29 cellular contexts compared by ENCODE assay signal in genomic region chr11:112103446-112103845, GRCh38. TPM values are rescaled to one million over a fixed set of nuclear protein-coding genes. Genes with fewer than 3 reads are reported as not detected.
DNase-seq lines count a peak whose midpoint lies in the region; ATAC-seq, FAIRE-seq and TF ChIP-seq lines count a peak whose summit lies in the region.
"Had no signal": no experiment of that assay in that cellular context is flagged by ENCODE, and none has a peak within 500 bp of the region (broad histone marks: within the 10 kb centered on the region; RNA-seq: fewer than 3 reads in every experiment).

No MANE protein-coding gene starts in this region.

- CTCF ChIA-PET in PC-3 (lab: Charles Lee), result no interaction called here

- H3K4me1 ChIP-seq in esophagus squamous epithelium, result peaks cover 0 to 25% (median 0%) of the 10 kb centered on the region in 3 donors
- H3K4me1 ChIP-seq in PC-3 (ENCODE audit: insufficient read depth, low read length), result peaks cover 11% of the 10 kb centered on the region; the same call in 1 of the 2 replicates
- H3K4me1 ChIP-seq: Caco-2, SJCRH30 had no signal

- BruUV-seq in PC-3 (replicated peaks; lab: Mats Ljungman, UMichigan), result no TSS peak

- WGBS in esophagus squamous epithelium, 2 donors, result 74 to 77% methylated on average over 6 of the region's 6 CpGs

- TF ChIP-seq CTCF in D721Med (IDR thresholded peaks at IDR 0.05; ENCODE audit: insufficient read depth, missing control alignments), result no peak
- TF ChIP-seq CTCF in esophagus squamous epithelium (IDR thresholded peaks at IDR 0.05), result no peak
- no peak for TF ChIP-seq CTCF in PC-3 (conservative IDR thresholded peaks at IDR 0.05; ENCODE audit: low read depth, low read length)

- no peak for TF ChIP-seq POLR2A in esophagus squamous epithelium (IDR thresholded peaks at IDR 0.05)

- no peaks in the 10 kb centered on the region for H3K9me3 ChIP-seq in esophagus squamous epithelium
- H3K9me3 ChIP-seq in PC-3 (ENCODE audit: low read length), result no peaks in the 10 kb centered on the region
- H3K9me3 ChIP-seq: BLaER1 treated with 17β-estradiol and CSF1 and Interleukin-3, amounts not matched to agents 10 nM and 100 nM; Caco-2; SJCRH30 had no signal

- H3K36me3 ChIP-seq in esophagus squamous epithelium (peaks cover 0 to 30% (median 0%) of the 10 kb centered on the region in 3 donors), PC-3 (ENCODE audit: low read depth, low read length) (no peaks in the 10 kb centered on the region)
- H3K36me3 ChIP-seq: SJCRH30 had no signal

- no peak for ATAC-seq in GM21825 (IDR thresholded peaks at IDR 0.05; ENCODE audit: unreplicated experiment)
- no peak for ATAC-seq in PC-3
- ATAC-seq: CD8-positive, alpha-beta T cell; SK-N-SH treated with all-trans-retinoic acid at 6 μM for 48 hours; T-helper 17 cell had no signal

- H3F3A ChIP-seq in PC-3 (ENCODE audit: low read length, unreplicated experiment), result no peaks in the 10 kb centered on the region

- H3K27me3 ChIP-seq in esophagus squamous epithelium (no peaks in the 10 kb centered on the region), PC-3 (ENCODE audit: low read length) (no peaks in the 10 kb centered on the region)
- H3K27me3 ChIP-seq: BLaER1 treated with 17β-estradiol and CSF1 and Interleukin-3, amounts not matched to agents 10 nM and 100 nM; SJCRH30 had no signal

- H3K27ac ChIP-seq in esophagus squamous epithelium (peak overlapping the region in 3 of 4 donors; percentile 11 to 67 (median 45)), PC-3 (ENCODE audit: low read length) (no peak overlapping the region)
- H3K27ac ChIP-seq: BLaER1 treated with 17β-estradiol and CSF1 and Interleukin-3, amounts not matched to agents 10 nM and 100 nM; GM23248; KMS-11; SJCRH30 had no signal

- DNase-seq in AML-193 (lab: John Stamatoyannopoulos, UW), result peak; percentile 24 to 50
- DNase-seq in D721Med (ENCODE audit: insufficient read length, low spot score), result no peak
- DNase-seq in MV-4-11 (lab: John Stamatoyannopoulos, UW), result peak; percentile 62
- no peak for DNase-seq in esophagus squamous epithelium (lab: John Stamatoyannopoulos, UW)
- DNase-seq in posterior vena cava (ENCODE audit: low spot score), result no peak
- no peak for DNase-seq in PC-3
- DNase-seq: Caco-2; CD8-positive, alpha-beta T cell; DMS79 treated with DMSO at 0.1 percent for 48 hours; GM23248; H7; MM.1S; NCI-H1105 treated with DMSO at 0.1 percent for 48 hours; NCI-H146; NCI-H2029; NCI-H446; NCI-H524 treated with DMSO at 0.1 percent for 48 hours; NCI-H774; NK-92 treated with Interleukin-12 subunit alpha and Interleukin-12 subunit beta, amount 100 ng/mL, for 24 hours; OCI-M1; SJCRH30; T-helper 17 cell had no signal

- H2AFZ ChIP-seq in PC-3 (ENCODE audit: low read length), result no peak overlapping the region
- H2AFZ ChIP-seq: GM23248 had no signal

- peak; percentile 6 for FAIRE-seq in D721Med (lab: Jason Lieb, UNC)
- FAIRE-seq: A204.1, GM19239, RCC 7860 had no signal

- H3K4me2 ChIP-seq in PC-3 (ENCODE audit: low read length), result no peak overlapping the region
- H3K4me2 ChIP-seq: KMS-11 had no signal

- no peaks in the 10 kb centered on the region for H4K20me1 ChIP-seq in PC-3 (ENCODE audit: low read length)
- H4K20me1 ChIP-seq: BLaER1 treated with 17β-estradiol and CSF1 and Interleukin-3, amounts not matched to agents 10 nM and 100 nM had no signal

- intact Hi-C loops in esophagus squamous epithelium (cut with DNase I), result no loop called here
- intact Hi-C loops in posterior vena cava (cut with DNase I), result no loop called here
- intact Hi-C loops in PC-3 (cut with micrococcal nuclease), result no loop called here

- POLR2A ChIA-PET in PC-3 (lab: Charles Lee; ENCODE audit: unreplicated experiment), result no interaction called here

- no peak overlapping the region for H3K9ac ChIP-seq in PC-3 (ENCODE audit: low read length)
- H3K9ac ChIP-seq: BLaER1 treated with 17β-estradiol and CSF1 and Interleukin-3, amounts not matched to agents 10 nM and 100 nM; GM23248; KMS-11 had no signal

- H3K4me3 ChIP-seq in esophagus squamous epithelium (no peak overlapping the region), PC-3 (ENCODE audit: low read length) (no peak overlapping the region)
- H3K4me3 ChIP-seq: BLaER1 treated with 17β-estradiol and CSF1 and Interleukin-3, amounts not matched to agents 10 nM and 100 nM; GM23248; SJCRH30 had no signal

- no peaks in the 10 kb centered on the region for H3K9me2 ChIP-seq in PC-3 (replicated peaks; ENCODE audit: low read length)

- H3K79me2 ChIP-seq in PC-3 (ENCODE audit: low read length), result no peaks in the 10 kb centered on the region

RNA-seq across cellular contexts. Expression of gene SDHD, which starts 16.8 kb away (rescaled TPM):
- 100 to 1,000 TPM in 3 of 4 donors, 10 to 100 TPM in 1; 78.5 to 155 (median 122) TPM for total RNA-seq in esophagus squamous epithelium
- total RNA-seq in posterior vena cava, result 10 to 100 TPM; 70.5 to 84.5 TPM
- 139 and 184 TPM in 2 replicates for total RNA-seq in PC-3 (2014; rRNA removed)

RNA-seq across cellular contexts. Expression of gene TIMM8B, which starts 16.9 kb away (rescaled TPM):
- total RNA-seq in esophagus squamous epithelium (10 to 100 TPM; 43.5 to 65.3 (median 62.1) TPM), posterior vena cava (10 to 100 TPM; 53.8 to 64.6 TPM), PC-3 (2014; rRNA removed) (210 and 238 TPM in 2 replicates)

RNA-seq across cellular contexts. Expression of gene NKAPD1, which starts 29.3 kb away (rescaled TPM):
- total RNA-seq in esophagus squamous epithelium (10 to 100 TPM in 3 of 4 donors, 1 to 10 TPM in 1; 8.2 to 19.4 (median 13.7) TPM), posterior vena cava (10 to 100 TPM; 14.0 to 15.0 TPM), PC-3 (2014; rRNA removed) (19.4 and 34.3 TPM in 2 replicates)

RNA-seq across cellular contexts. Expression of gene PIH1D2, which starts 29.6 kb away (rescaled TPM):
- total RNA-seq in esophagus squamous epithelium, result 1 to 10 TPM; 1.7 to 3.3 (median 2.8) TPM
- 1 to 10 TPM in 1 of 2 donors, under 1 TPM in 1; 0.86 to 1.7 TPM for total RNA-seq in posterior vena cava
- total RNA-seq in PC-3 (2014; rRNA removed), result 0.75 and 1.7 TPM in 2 replicates

Comparison
In these comparisons a context has a peak if more than half of its experiments do, and no peak if none do; other contexts are left out.
1. DNase-seq: peak in AML-193 (2 of 2) and MV-4-11 (single experiment); none in D721Med (single experiment), esophagus squamous epithelium (single experiment), posterior vena cava (single experiment) and PC-3 (single experiment).